Comparison of ENCODE assay signal across 8 cellular contexts in genomic region chr17:50363217-50364060, GRCh38. TPM values are rescaled to one million over a fixed set of nuclear protein-coding genes. Genes with fewer than 3 reads are reported as not detected.
DNase-seq lines count a peak whose midpoint lies in the region; ATAC-seq and TF ChIP-seq lines count a peak whose summit lies in the region.

No MANE protein-coding gene starts in this region.

- H3K27ac ChIP-seq in HCT116 (ENCODE audit: low read depth, low read length), result no peak overlapping the region

- no peak overlapping the region for H3K9ac ChIP-seq in HCT116 (ENCODE audit: low read length)

- CTCF ChIA-PET in HCT116 (lab: Charles Lee), result interaction anchor here (1.2 to 3.6 kb wide), 4 partner anchors 10 to 116 kb away, joined by 3 to 33 read pairs (median 6); partner anchors contain the start of genes EME1, LRRC59, MRPL27 and RSAD1

- H3K4me3 ChIP-seq in HCT116 (replicated peaks in 1 of 2; ENCODE audit: low read depth in 1 of 2, low read length in 2 of 2), result no peak overlapping the region
- no peak overlapping the region for H3K4me3 ChIP-seq in astrocyte of the cerebellum (ENCODE audit: low read depth, low read length)

- peaks cover 33 to 39% of the 10 kb centered on the region in 2 experiments; a peak in 3 of 4 replicates for H3K36me3 ChIP-seq in HCT116 (ENCODE audit: control insufficient read depth in 1 of 2, insufficient read depth in 2 of 2, low read length in 2 of 2)

- intact Hi-C loops in HCT116 (cut with micrococcal nuclease), result no loop called here

- H3K79me2 ChIP-seq in HCT116 (ENCODE audit: insufficient read depth, low read length), result peaks cover 2% of the 10 kb centered on the region; the same call in 1 of the 2 replicates

- no peaks in the 10 kb centered on the region for H3K9me2 ChIP-seq in HCT116 (ENCODE audit: insufficient read depth)

- ATAC-seq in HCT116 (peak; percentile 31), HG02623 (IDR thresholded peaks at IDR 0.05; ENCODE audit: unreplicated experiment) (no peak), HG02970 (IDR thresholded peaks at IDR 0.05; ENCODE audit: low FRiP score, unreplicated experiment) (no peak), GM18873 (IDR thresholded peaks at IDR 0.05; ENCODE audit: low FRiP score, unreplicated experiment) (no peak)

- TF ChIP-seq RAD21 in HCT116 (IDR thresholded peaks at IDR 0.05; ENCODE audit: low read depth), result no peak

- DNase-seq in AG08395 (ENCODE audit: low spot score) (peak; percentile 48), HCT116 (ENCODE audit: low read depth, low spot score) (no peak), astrocyte of the cerebellum (ENCODE audit: low read depth) (peak; percentile 55), iPS-NIHi11 (ENCODE audit: low spot score) (peak; percentile 95), DMS114 treated with DMSO at 0.1 percent for 48 hours (lab: John Stamatoyannopoulos, UW; ENCODE audit: unreplicated experiment) (no peak)

- TF ChIP-seq CTCF in HCT116 (IDR thresholded peaks at IDR 0.05 in 2 of 3, conservative IDR thresholded peaks at IDR 0.05 in 1 of 3; ENCODE audit: borderline replicate concordance in 1 of 3, insufficient read depth in 1 of 3, low read depth in 2 of 3, low read length in 2 of 3) (no peak), astrocyte of the cerebellum (IDR thresholded peaks at IDR 0.05; ENCODE audit: low read depth, low read length, missing control alignments) (no peak)

- TF ChIP-seq POLR2A in HCT116 (IDR thresholded peaks at IDR 0.05; ENCODE audit: borderline replicate concordance, extremely low read depth, insufficient read depth, insufficient read length), result no peak

- in situ Hi-C loops in astrocyte of the cerebellum (cut with HindIII; ENCODE audit: low sequenced_read_pairs), result no loop called here

- RAD21 ChIA-PET in HCT116 (lab: Charles Lee; ENCODE audit: low non-redundant PET in 1 of 2, low total read pairs in 2 of 2, uncharacterized antibody in 2 of 2, unreplicated experiment in 2 of 2), result no interaction called here

- peaks cover 3 to 8% of the 10 kb centered on the region in 2 experiments; a peak in 2 of 4 replicates for H3K4me1 ChIP-seq in HCT116 (ENCODE audit: control insufficient read depth in 1 of 2, insufficient read depth in 2 of 2, low read length in 2 of 2)

- POLR2A ChIA-PET in HCT116 (lab: Charles Lee), result interaction anchor here (1.2 to 2.7 kb wide), 3 partner anchors 16 to 116 kb away, joined by 4 to 12 read pairs (median 9); partner anchors contain the start of genes LRRC59 and RSAD1

- no peaks in the 10 kb centered on the region for H3K9me3 ChIP-seq in HCT116 (ENCODE audit: control insufficient read depth in 1 of 2, insufficient read depth in 1 of 2, low read depth in 1 of 2, low read length in 2 of 2)

- H2AFZ ChIP-seq in HCT116 (ENCODE audit: low read depth, low read length, poor library complexity, severe bottlenecking), result no peak overlapping the region

- H4K20me1 ChIP-seq in HCT116 (ENCODE audit: insufficient read depth), result no peaks in the 10 kb centered on the region

- no peak overlapping the region for H3K4me2 ChIP-seq in HCT116 (ENCODE audit: low read length)

- no peaks in the 10 kb centered on the region for H3K27me3 ChIP-seq in HCT116 (ENCODE audit: insufficient read depth, low read length)

- no TSS peak for BruUV-seq in HCT116 (replicated peaks; lab: Mats Ljungman, UMichigan)

TF ChIP-seq in HCT116, 20 proteins besides CTCF, POLR2A, EP300 and RAD21:
- TF ChIP-seq ZBTB33 (IDR thresholded peaks at IDR 0.05; ENCODE audit: extremely low read depth, insufficient replicate concordance, low read length), result no peak
- no peak for TF ChIP-seq ATF3 (IDR thresholded peaks at IDR 0.05)
- TF ChIP-seq CEBPB (IDR thresholded peaks at IDR 0.05; ENCODE audit: low read depth), result no peak
- TF ChIP-seq ZFX (IDR thresholded peaks at IDR 0.05), result no peak
- TF ChIP-seq CBX3 (IDR thresholded peaks at IDR 0.05; ENCODE audit: low read depth), result no peak
- no peak for TF ChIP-seq EZH2 (IDR thresholded peaks at IDR 0.05)
- TF ChIP-seq FOSL1 (IDR thresholded peaks at IDR 0.05; ENCODE audit: low read depth), result no peak
- no peak for TF ChIP-seq EZH2phosphoT487 (IDR thresholded peaks at IDR 0.05; ENCODE audit: borderline replicate concordance)
- TF ChIP-seq REST (IDR thresholded peaks at IDR 0.05; ENCODE audit: low read depth), result no peak
- TF ChIP-seq JUND (IDR thresholded peaks at IDR 0.05), result no peak

RNA-seq across cellular contexts. Expression of gene MRPL27, which starts 9.5 kb away (rescaled TPM):
- 106 TPM for total RNA-seq in HCT116 (2021; ENCODE audit: unreplicated experiment)
- 140 and 142 TPM in 2 replicates for polyA plus RNA-seq in HCT116 (2012)

RNA-seq across cellular contexts. Expression of gene EME1, which starts 9.6 kb away (rescaled TPM):
- total RNA-seq in HCT116 (2021; ENCODE audit: unreplicated experiment), result 31.8 TPM
- 21.1 and 26.1 TPM in 2 replicates for polyA plus RNA-seq in HCT116 (2012)

RNA-seq across cellular contexts. Expression of gene XYLT2, which starts 17.5 kb away (rescaled TPM):
- total RNA-seq in HCT116 (2021; ENCODE audit: unreplicated experiment), result 37.5 TPM
- polyA plus RNA-seq in HCT116 (2012), result 30.3 and 34.3 TPM in 2 replicates

RNA-seq across cellular contexts. Expression of gene LRRC59, which starts 33.9 kb away (rescaled TPM):
- total RNA-seq in HCT116 (2021; ENCODE audit: unreplicated experiment), result 221 TPM
- polyA plus RNA-seq in HCT116 (2012), result 180 and 200 TPM in 2 replicates

Comparison
In these comparisons a context has a peak if more than half of its experiments do, and no peak if none do; other contexts are left out.
1. DNase-seq: peak in AG08395 (single experiment), astrocyte of the cerebellum (single experiment) and iPS-NIHi11 (single experiment); none in HCT116 (single experiment) and DMS114 treated with DMSO at 0.1 percent for 48 hours (single experiment).